12 cellular contexts compared by ENCODE assay signal in genomic region chr4:65943076-65943475, GRCh38.
A peak's percentile ranks its signal among the peaks of the same experiment; 100 is the strongest.
DNase-seq lines count a peak whose midpoint lies in the region; ATAC-seq and TF ChIP-seq lines count a peak whose summit lies in the region.
"Had no signal": no experiment of that assay in that cellular context is flagged by ENCODE, and none has a peak within 500 bp of the region (broad histone marks: within the 10 kb centered on the region; RNA-seq: fewer than 3 reads in every experiment).

No MANE protein-coding gene starts in this region.

- 42% methylated on average over 2 of the region's 2 CpGs for WGBS in smooth muscle cell (ENCODE audit: low lambda C conversion rate)

- H3F3A ChIP-seq in smooth muscle cell (ENCODE audit: low read depth): no peaks in the 10 kb centered on the region

- no peaks in the 10 kb centered on the region for H3K27me3 ChIP-seq in smooth muscle cell (ENCODE audit: low read depth)
- H3K27me3 ChIP-seq: dorsolateral prefrontal cortex had no signal

- peaks cover 12% of the 10 kb centered on the region for H3K4me1 ChIP-seq in smooth muscle cell (ENCODE audit: low read depth)
- H3K4me1 ChIP-seq: left ventricle myocardium inferior had no signal

- H2AFZ ChIP-seq in smooth muscle cell (ENCODE audit: low read depth): peak overlapping the region; percentile 56

- peak overlapping the region; percentile 21 for H3K4me2 ChIP-seq in smooth muscle cell

- peak; percentile 2 for DNase-seq in NCI-H748 (lab: John Stamatoyannopoulos, UW; ENCODE audit: unreplicated experiment)
- DNase-seq in NCI-H748 treated with DMSO at 0.1 percent for 48 hours (lab: John Stamatoyannopoulos, UW): no peak
- DNase-seq in RPMI7951 (ENCODE audit: low read depth): peak; percentile 87
- DNase-seq in fibroblast of gingiva (ENCODE audit: low read depth): peak; percentile 31
- DNase-seq in smooth muscle cell (lab: John Stamatoyannopoulos, UW; ENCODE audit: unreplicated experiment): no peak
- no peak for DNase-seq in activated T-cell treated with anti-CD3 and anti-CD28 coated beads, Interleukin-2, amount 50 U/mL, for 48 hours
- DNase-seq: dorsolateral prefrontal cortex; left ventricle myocardium inferior; stimulated activated naive B cell treated with anti-CD40 and anti-IgM and Interleukin-4, amounts not matched to agents 10 μg/mL and 1 μg/mL and 100 μg/mL, for 72 hours had no signal

- H3K79me2 ChIP-seq in smooth muscle cell (ENCODE audit: low read depth): no peaks in the 10 kb centered on the region

- no peak overlapping the region for H3K9ac ChIP-seq in smooth muscle cell (ENCODE audit: low read depth)

- H3K4me3 ChIP-seq in smooth muscle cell: no peak overlapping the region
- H3K4me3 ChIP-seq: dorsolateral prefrontal cortex, GM12878, left ventricle myocardium inferior had no signal

- H4K20me1 ChIP-seq in smooth muscle cell (ENCODE audit: low read depth): no peaks in the 10 kb centered on the region

- no peak for ATAC-seq in GM19351 (IDR thresholded peaks at IDR 0.05; ENCODE audit: unreplicated experiment)
- no peak for ATAC-seq in HG03439 (IDR thresholded peaks at IDR 0.05; ENCODE audit: unreplicated experiment)
- ATAC-seq: GM12878; stimulated activated naive B cell treated with anti-CD40 and anti-IgM and Interleukin-4, amounts not matched to agents 10 μg/mL and 1 μg/mL and 100 μg/mL, for 72 hours had no signal

- H3K27ac ChIP-seq in smooth muscle cell (ENCODE audit: low read depth): no peak overlapping the region
- H3K27ac ChIP-seq: dorsolateral prefrontal cortex, left ventricle myocardium inferior had no signal

- no peaks in the 10 kb centered on the region for H3K36me3 ChIP-seq in smooth muscle cell (ENCODE audit: low read depth)
- H3K36me3 ChIP-seq: left ventricle myocardium inferior had no signal

- peak; percentile 16 for TF ChIP-seq CTCF in smooth muscle cell (IDR thresholded peaks at IDR 0.05; ENCODE audit: borderline replicate concordance, insufficient read depth, poor library complexity, severe bottlenecking)

- no peaks in the 10 kb centered on the region for H3K9me3 ChIP-seq in smooth muscle cell (replicated peaks; ENCODE audit: low read depth)

Comparison
In these comparisons a context has a peak if more than half of its experiments do, and no peak if none do; other contexts are left out.
1. DNase-seq: peak in NCI-H748 (single experiment), RPMI7951 (single experiment) and fibroblast of gingiva (single experiment); none in NCI-H748 treated with DMSO at 0.1 percent for 48 hours (single experiment), smooth muscle cell (single experiment) and activated T-cell treated with anti-CD3 and anti-CD28 coated beads, Interleukin-2, amount 50 U/mL, for 48 hours (0 of 2).